Comparison of ENCODE assay signal across 1 cellular context in the genomic region with DNA sequence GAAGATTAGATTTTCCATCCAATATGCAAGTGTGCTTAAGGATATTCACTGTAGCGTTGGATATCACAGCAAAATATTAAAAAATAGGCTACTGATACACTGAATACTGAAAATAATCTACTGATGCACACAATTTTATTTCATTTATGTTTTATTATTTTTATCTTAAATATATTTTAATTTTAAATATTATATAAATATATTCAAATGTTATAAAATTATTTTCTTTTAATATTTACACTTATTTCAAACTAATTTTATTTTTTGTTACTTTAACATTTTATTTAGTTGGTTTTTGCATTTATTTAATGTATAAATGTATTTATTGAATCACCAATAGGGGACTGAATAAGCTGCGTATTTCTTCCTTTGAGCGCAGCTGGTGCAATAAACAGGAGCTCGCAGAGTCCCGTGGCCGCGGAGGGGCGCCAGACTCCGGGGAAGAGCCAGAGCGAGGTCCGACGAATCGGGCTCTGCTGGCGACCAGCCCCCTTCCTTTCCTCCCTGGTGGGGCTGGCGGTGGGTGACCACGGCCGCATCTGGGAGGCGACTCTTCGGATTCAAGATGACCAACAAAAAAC.
A peak's percentile ranks its signal among the peaks of the same experiment; 100 is the strongest.
TF ChIP-seq lines count a peak whose summit lies in the region.

No MANE protein-coding gene starts in this region.

TF ChIP-seq in GM12878, 131 proteins besides CTCF, POLR2A, EP300 and RAD21:
- TF ChIP-seq STAT1 (conservative IDR thresholded peaks at IDR 0.05): no peak
- TF ChIP-seq NR2C2 (IDR thresholded peaks at IDR 0.05; ENCODE audit: borderline replicate concordance, control insufficient read depth, insufficient read length, low read depth): no peak
- TF ChIP-seq SMC3 (IDR thresholded peaks at IDR 0.05; ENCODE audit: borderline replicate concordance, low read length): peak; percentile 42; the same call in 1 of the 2 replicates
- TF ChIP-seq STAT3 (IDR thresholded peaks at IDR 0.05; ENCODE audit: low read depth, low read length): no peak
- no peak for TF ChIP-seq ZNF207 (IDR thresholded peaks at IDR 0.05; ENCODE audit: borderline replicate concordance)
- no peak for TF ChIP-seq HDGF (IDR thresholded peaks at IDR 0.05)
- TF ChIP-seq, protein P1, sequence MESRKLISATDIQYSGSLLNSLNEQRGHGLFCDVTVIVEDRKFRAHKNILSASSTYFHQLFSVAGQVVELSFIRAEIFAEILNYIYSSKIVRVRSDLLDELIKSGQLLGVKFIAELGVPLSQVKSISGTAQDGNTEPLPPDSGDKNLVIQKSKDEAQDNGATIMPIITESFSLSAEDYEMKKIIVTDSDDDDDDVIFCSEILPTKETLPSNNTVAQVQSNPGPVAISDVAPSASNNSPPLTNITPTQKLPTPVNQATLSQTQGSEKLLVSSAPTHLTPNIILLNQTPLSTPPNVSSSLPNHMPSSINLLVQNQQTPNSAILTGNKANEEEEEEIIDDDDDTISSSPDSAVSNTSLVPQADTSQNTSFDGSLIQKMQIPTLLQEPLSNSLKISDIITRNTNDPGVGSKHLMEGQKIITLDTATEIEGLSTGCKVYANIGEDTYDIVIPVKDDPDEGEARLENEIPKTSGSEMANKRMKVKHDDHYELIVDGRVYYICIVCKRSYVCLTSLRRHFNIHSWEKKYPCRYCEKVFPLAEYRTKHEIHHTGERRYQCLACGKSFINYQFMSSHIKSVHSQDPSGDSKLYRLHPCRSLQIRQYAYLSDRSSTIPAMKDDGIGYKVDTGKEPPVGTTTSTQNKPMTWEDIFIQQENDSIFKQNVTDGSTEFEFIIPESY (IDR thresholded peaks at IDR 0.05): no peak
- 0 out of 2 replicates have a peak, but pooled peaks have one; percentile 41 for TF ChIP-seq NBN (IDR thresholded peaks at IDR 0.05)
- no peak for TF ChIP-seq TBL1XR1 (IDR thresholded peaks at IDR 0.05; ENCODE audit: low read depth, low read length)
- no peak for TF ChIP-seq NR2F1 (conservative IDR thresholded peaks at IDR 0.05)
- no peak for TF ChIP-seq EED (IDR thresholded peaks at IDR 0.05; ENCODE audit: low read depth)
- TF ChIP-seq EGR1 (IDR thresholded peaks at IDR 0.05; ENCODE audit: borderline replicate concordance in 1 of 2, low read depth in 2 of 2, low read length in 2 of 2): no peak
- 0 out of 2 replicates have a peak, but pooled peaks have one; percentile 17 for TF ChIP-seq TCF12 (IDR thresholded peaks at IDR 0.05; ENCODE audit: low read depth, low read length)
- no peak for TF ChIP-seq SUZ12 (IDR thresholded peaks at IDR 0.05; ENCODE audit: unreplicated experiment)
- no peak for TF ChIP-seq YBX1 (IDR thresholded peaks at IDR 0.05)
- TF ChIP-seq SRF (IDR thresholded peaks at IDR 0.05; ENCODE audit: low read depth in 2 of 2, low read length in 2 of 2): no peak
TF ChIP-seq in GM12878: peak in this region for 3.
